1 cellular context compared by ENCODE assay signal in the genomic region with DNA sequence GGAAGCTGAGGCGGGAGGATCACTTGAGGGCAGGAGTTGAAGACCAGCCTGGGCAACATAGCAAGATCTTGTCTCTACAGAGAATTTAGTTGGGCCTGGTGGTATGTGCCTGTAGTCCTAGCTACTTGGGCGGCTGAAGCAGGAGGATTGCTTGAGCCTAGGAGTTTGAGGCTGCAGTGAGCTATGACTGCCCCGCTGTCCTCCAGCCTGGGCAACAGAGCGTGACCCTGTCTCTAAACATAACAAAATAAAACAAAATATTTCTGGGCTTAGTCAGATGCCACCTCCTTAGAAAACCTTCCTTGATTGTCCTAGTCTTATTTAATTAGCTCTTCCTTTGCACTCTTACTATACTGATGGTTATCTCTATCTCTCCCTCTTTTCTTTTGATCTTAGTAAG.
TF ChIP-seq lines count a peak whose summit lies in the region.

No MANE protein-coding gene starts in this region.

TF ChIP-seq in A549, 52 proteins besides CTCF, POLR2A, EP300 and RAD21 (continued from another document):
- no peak for TF ChIP-seq JUNB (IDR thresholded peaks at IDR 0.05)
- TF ChIP-seq ZSCAN20 (CRISPR knock-in tag; IDR thresholded peaks at IDR 0.05) = no peak
- no peak for TF ChIP-seq RNF2 (IDR thresholded peaks at IDR 0.05; ENCODE audit: borderline replicate concordance, low read depth)
- TF ChIP-seq, protein P1, sequence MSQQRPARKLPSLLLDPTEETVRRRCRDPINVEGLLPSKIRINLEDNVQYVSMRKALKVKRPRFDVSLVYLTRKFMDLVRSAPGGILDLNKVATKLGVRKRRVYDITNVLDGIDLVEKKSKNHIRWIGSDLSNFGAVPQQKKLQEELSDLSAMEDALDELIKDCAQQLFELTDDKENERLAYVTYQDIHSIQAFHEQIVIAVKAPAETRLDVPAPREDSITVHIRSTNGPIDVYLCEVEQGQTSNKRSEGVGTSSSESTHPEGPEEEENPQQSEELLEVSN (IDR thresholded peaks at IDR 0.05; ENCODE audit: borderline replicate concordance, low read depth) = no peak
- TF ChIP-seq KDM5A (IDR thresholded peaks at IDR 0.05) = no peak
- no peak for TF ChIP-seq CBX8 (IDR thresholded peaks at IDR 0.05)
- TF ChIP-seq MYC (IDR thresholded peaks at IDR 0.05; ENCODE audit: borderline replicate concordance, low read length) = no peak
- no peak for TF ChIP-seq FOSL2 (IDR thresholded peaks at IDR 0.05)
- TF ChIP-seq FOSL2 (CRISPR knock-in tag; IDR thresholded peaks at IDR 0.05) = no peak
TF ChIP-seq in A549: peak in this region for 0.
